In the genomic region with DNA sequence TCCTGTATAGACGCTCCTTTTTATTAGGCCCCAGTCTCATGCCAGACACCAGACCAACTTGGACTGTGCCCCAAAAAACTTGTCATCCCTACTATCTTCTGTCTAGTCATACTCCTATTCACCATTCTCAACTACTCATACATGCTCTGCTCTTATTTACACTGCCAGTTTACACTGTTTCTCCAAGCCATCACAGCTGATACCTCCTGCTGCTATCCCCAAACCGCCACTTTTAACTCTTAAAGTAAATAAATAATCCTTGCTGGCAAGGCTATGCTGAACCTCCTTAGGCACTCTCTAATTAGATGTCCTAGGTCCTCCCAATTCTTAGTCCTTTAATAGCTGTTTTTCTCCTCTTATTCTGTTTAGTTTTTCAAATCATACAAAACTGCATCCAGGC, we compare ENCODE assay signal across 7 cellular contexts.
DNase-seq lines count a peak whose midpoint lies in the region; FAIRE-seq and TF ChIP-seq lines count a peak whose summit lies in the region.
"Not testable (repeated sequence)": the region's sequence is repeated elsewhere in the genome, so short reads cannot be mapped to it uniquely, and the experiment has no call there.

No MANE protein-coding gene starts in this region.

- peak overlapping the region in 1 of 2 experiments; percentile 61; a peak in 1 of 4 replicates for H3K4me2 ChIP-seq in H1 (ENCODE audit: insufficient read depth in 1 of 2, low read depth in 2 of 2, low read length in 2 of 2)
- H3K4me2 ChIP-seq in mesendoderm (ENCODE audit: low read length): not testable (repeated sequence)

- not testable (repeated sequence) for H3K56ac ChIP-seq in H1 (replicated peaks; ENCODE audit: insufficient read length, low read depth, low read length)
- peak overlapping the region; percentile 49 for H3K56ac ChIP-seq in mesendoderm (ENCODE audit: low read length)

- H3K27ac ChIP-seq in HEK293 (ENCODE audit: extremely low read depth, low read depth, low read length): not testable (repeated sequence)
- H3K27ac ChIP-seq in H1 (ENCODE audit: low read depth, low read length) (peak overlapping the region; percentile 58; the same call in 1 of the 2 replicates), mesendoderm (ENCODE audit: low read depth, low read length) (peak overlapping the region; percentile 92)

- H2BK12ac ChIP-seq in H1 (ENCODE audit: low read depth, low read length): 0 out of 2 replicates have a peak overlapping the region, but pooled peaks have one; percentile 39

- not testable (repeated sequence) for TF ChIP-seq RAD21 in H1 (IDR thresholded peaks at IDR 0.05 in 1 of 2, conservative IDR thresholded peaks at IDR 0.05 in 1 of 2; ENCODE audit: low read depth in 2 of 2, low read length in 2 of 2)

- H3K9me3 ChIP-seq in HEK293 (ENCODE audit: control insufficient read depth, insufficient read depth, low read depth, low read length); H1 (ENCODE audit: insufficient read depth in 2 of 2, low read depth in 1 of 2, low read length in 1 of 2): not testable (repeated sequence)

- H3K9ac ChIP-seq in H1 (replicated peaks in 1 of 4; ENCODE audit: extremely low read depth in 1 of 4, low read depth in 3 of 4, low read length in 3 of 4); mesendoderm (ENCODE audit: low read length): not testable (repeated sequence)

- FAIRE-seq in H1 (lab: Jason Lieb, UNC): not testable (repeated sequence)

- H3K4ac ChIP-seq in H1 (replicated peaks; ENCODE audit: insufficient read length, low read depth, low read length); mesendoderm (ENCODE audit: low read depth, low read length): not testable (repeated sequence)

- DNase-seq in COR-L47 (lab: John Stamatoyannopoulos, UW) (peak; percentile 11), LNCaP clone FGC (ENCODE audit: low read depth) (peak; percentile 14), NCI-H2107 treated with DMSO at 0.1 percent for 48 hours (lab: John Stamatoyannopoulos, UW; ENCODE audit: unreplicated experiment) (peak; percentile 17), NCI-H69 (lab: John Stamatoyannopoulos, UW) (peak; percentile 79), mesendoderm (peak; percentile 54)
- not testable (repeated sequence) for DNase-seq in H1 (ENCODE audit: low read depth in 1 of 2, low spot score in 2 of 2)

- not testable (repeated sequence) for H4K8ac ChIP-seq in H1 (ENCODE audit: extremely low read depth, insufficient read depth, low read length); mesendoderm (ENCODE audit: low read depth, low read length)

- not testable (repeated sequence) for H2AFZ ChIP-seq in H1 (ENCODE audit: low read length)

- not testable (repeated sequence) for H4K20me1 ChIP-seq in H1 (replicated peaks in 1 of 2; ENCODE audit: control insufficient read depth in 1 of 2, insufficient read depth in 2 of 2, low read length in 2 of 2)

- H3K36me3 ChIP-seq in HEK293 (ENCODE audit: control insufficient read depth in 2 of 2, insufficient read depth in 1 of 2, low read length in 2 of 2); H1 (ENCODE audit: control insufficient read depth in 2 of 4, insufficient read depth in 4 of 4, low read length in 3 of 4); mesendoderm (ENCODE audit: control insufficient read depth, insufficient read depth, low read length): not testable (repeated sequence)

- not testable (repeated sequence) for H2BK120ac ChIP-seq in H1 (replicated peaks; ENCODE audit: low read depth, low read length)
- peak overlapping the region; percentile 73 for H2BK120ac ChIP-seq in mesendoderm (ENCODE audit: low read depth, low read length)

- not testable (repeated sequence) for H3K27me3 ChIP-seq in H1 (replicated peaks in 1 of 4; ENCODE audit: control insufficient read depth in 3 of 4, extremely low read depth in 1 of 4, insufficient read depth in 3 of 4, low read length in 3 of 4); mesendoderm (ENCODE audit: insufficient read depth, low read length, poor library complexity)

- H3K79me1 ChIP-seq in H1 (ENCODE audit: low read depth, low read length); mesendoderm (ENCODE audit: low read length): not testable (repeated sequence)

- CTCF ChIA-PET in HEK293 (lab: Yijun Ruan, JAX): not testable (repeated sequence)
- CTCF ChIA-PET in H1 (lab: Charles Lee; ENCODE audit: partially characterized antibody): interaction anchor here (1.1 kb wide), 1 partner anchor 89 kb away, joined by 3 read pairs; no protein-coding TSS in a partner anchor

- H3K23ac ChIP-seq in H1 (ENCODE audit: insufficient read length); mesendoderm (ENCODE audit: low read length): not testable (repeated sequence)

- not testable (repeated sequence) for TF ChIP-seq EP300 in H1 (IDR thresholded peaks at IDR 0.05; ENCODE audit: borderline replicate concordance in 1 of 2, low read depth in 2 of 2, low read length in 2 of 2)

- H4K91ac ChIP-seq in H1 (replicated peaks; ENCODE audit: insufficient read length, low read length): not testable (repeated sequence)

- TF ChIP-seq CTCF in HEK293 (tag by site-specific recombination; IDR thresholded peaks at IDR 0.05); LNCaP clone FGC (IDR thresholded peaks at IDR 0.05; ENCODE audit: control insufficient read depth, extremely low read depth, insufficient read depth); H1 (IDR thresholded peaks at IDR 0.05; ENCODE audit: control extremely low read depth in 1 of 3, insufficient read depth in 1 of 3, low read depth in 1 of 3, low read length in 3 of 3): not testable (repeated sequence)

- not testable (repeated sequence) for H3K4me3 ChIP-seq in HEK293 (ENCODE audit: low read depth, low read length); LNCaP clone FGC (ENCODE audit: low read depth, low read length); mesendoderm (ENCODE audit: low read length)
- H3K4me3 ChIP-seq in H1 (ENCODE audit: extremely low read depth in 1 of 4, insufficient read depth in 2 of 4, low read depth in 3 of 4, low read length in 4 of 4): peak overlapping the region in 1 of 4 experiments; percentile 26; a peak in 1 of 8 replicates

- TF ChIP-seq POLR2A in H1 (IDR thresholded peaks at IDR 0.05; ENCODE audit: control extremely low read depth in 1 of 2, low read depth in 2 of 2, low read length in 2 of 2): not testable (repeated sequence)

- H2AK5ac ChIP-seq in H1 (ENCODE audit: low read depth, low read length); mesendoderm (ENCODE audit: low read length): not testable (repeated sequence)

- not testable (repeated sequence) for H3K18ac ChIP-seq in H1 (ENCODE audit: extremely low read depth, low read length); mesendoderm (ENCODE audit: low read length)

- H4K5ac ChIP-seq in H1 (ENCODE audit: insufficient read length, low read depth, low read length); mesendoderm (ENCODE audit: low read length): not testable (repeated sequence)

- not testable (repeated sequence) for H3K23me2 ChIP-seq in H1 (ENCODE audit: low read depth, low read length)

- 37% methylated on average over 2 of the region's 2 CpGs; no CpG with 5 or more reads in 1 of the 2 experiments for WGBS in H1 (ENCODE audit: extremely low coverage in 1 of 2, insufficient coverage in 1 of 2, insufficient read length in 1 of 2, insufficient replicate concordance in 2 of 2, low coverage in 1 of 2, low lambda C conversion rate in 2 of 2, missing lambda C conversion rate in 1 of 2), 2 experiments
- no CpG with 5 or more reads among the region's 2 CpGs for WGBS in mesendoderm (ENCODE audit: extremely low coverage, insufficient coverage, low lambda C conversion rate)

- not testable (repeated sequence) for H3K79me2 ChIP-seq in H1 (ENCODE audit: control insufficient read depth in 1 of 2, insufficient read depth in 2 of 2, low read length in 2 of 2); mesendoderm (ENCODE audit: control insufficient read depth, insufficient read depth, low read length)

- H3K4me1 ChIP-seq in HEK293 (ENCODE audit: control insufficient read depth, insufficient read depth, low read length); mesendoderm (ENCODE audit: control insufficient read depth, low read depth, low read length): not testable (repeated sequence)
- peaks cover 2 to 22% (median 11%) of the 10 kb centered on the region in 4 experiments; a peak in 4 of 7 replicates for H3K4me1 ChIP-seq in H1 (replicated peaks in 1 of 4; ENCODE audit: control insufficient read depth in 3 of 4, insufficient read depth in 4 of 4, low read length in 3 of 4)

- H3K14ac ChIP-seq in H1 (ENCODE audit: insufficient read length): not testable (repeated sequence)

- peak overlapping the region; percentile 94 for H2BK5ac ChIP-seq in H1 (ENCODE audit: low read depth, low read length)
- not testable (repeated sequence) for H2BK5ac ChIP-seq in mesendoderm (ENCODE audit: low read length)

- POLR2A ChIA-PET in HEK293 (lab: Yijun Ruan, JAX): not testable (repeated sequence)
- POLR2A ChIA-PET in H1 (lab: Charles Lee; ENCODE audit: partially characterized antibody): interaction anchor here (1.1 to 2.7 kb wide), 5 partner anchors 10 to 54 kb away, joined by 3 to 7 read pairs (median 4); no protein-coding TSS in a partner anchor

- H2BK20ac ChIP-seq in H1 (ENCODE audit: low read length): peak overlapping the region; percentile 61; the same call in 1 of the 2 replicates

- not testable (repeated sequence) for H2BK15ac ChIP-seq in H1 (ENCODE audit: low read length); mesendoderm (replicated peaks; ENCODE audit: low read depth)
